18 cellular contexts compared by ENCODE assay signal in genomic region chr15:67145307-67145610, GRCh38.
A peak's percentile ranks its signal among the peaks of the same experiment; 100 is the strongest.
DNase-seq lines count a peak whose midpoint lies in the region; ATAC-seq, FAIRE-seq and TF ChIP-seq lines count a peak whose summit lies in the region.
"Had no signal": no experiment of that assay in that cellular context is flagged by ENCODE, and none has a peak within 500 bp of the region (broad histone marks: within the 10 kb centered on the region; RNA-seq: fewer than 3 reads in every experiment).

No MANE protein-coding gene starts in this region.

- H3K27ac ChIP-seq in A549 = peak overlapping the region; percentile 92
- no peak overlapping the region for H3K27ac ChIP-seq in HCT116 (ENCODE audit: low read depth, low read length)

- no peak for TF ChIP-seq EP300 in A549 (IDR thresholded peaks at IDR 0.05)

- CTCF ChIA-PET in A549 (lab: Yijun Ruan, JAX) (interaction anchor here (0.7 to 5.8 kb wide), 5 partner anchors 8 to 82 kb away, joined by 3 to 67 read pairs (median 4); no protein-coding TSS in a partner anchor), HCT116 (lab: Charles Lee) (no interaction called here)

- TF ChIP-seq POLR2A in A549 (IDR thresholded peaks at IDR 0.05; ENCODE audit: low read length) = no peak
- TF ChIP-seq POLR2A in HCT116 (IDR thresholded peaks at IDR 0.05; ENCODE audit: borderline replicate concordance, extremely low read depth, insufficient read depth, insufficient read length) = no peak

- BruUV-seq in HCT116 (replicated peaks; lab: Mats Ljungman, UMichigan) = no TSS peak

- no peak for TF ChIP-seq RAD21 in A549 (conservative IDR thresholded peaks at IDR 0.05 in 1 of 2, IDR thresholded peaks at IDR 0.05 in 1 of 2)
- TF ChIP-seq RAD21 in HCT116 (IDR thresholded peaks at IDR 0.05; ENCODE audit: low read depth) = no peak

- DNase-seq in A549 (ENCODE audit: low read depth in 1 of 2, low spot score in 1 of 2) (no peak), HCT116 (ENCODE audit: low read depth, low spot score) (no peak), neural crest cell (ENCODE audit: low read depth, low spot score) (no peak), DMS79 (lab: John Stamatoyannopoulos, UW) (no peak), NCI-H774 (lab: John Stamatoyannopoulos, UW) (no peak)
- DNase-seq: activated CD4-positive, CD25-positive, alpha-beta regulatory T cell; aorta; heart left ventricle; left colon; NCI-H1105 treated with DMSO at 0.1 percent for 48 hours; NCI-H526; SIG-M5; stimulated activated CD4-positive, alpha-beta T cell treated with anti-CD3 and anti-CD28 coated beads, Interleukin-15, amount 100 ng/mL, for 24 hours had no signal

- no peaks in the 10 kb centered on the region for H3K9me2 ChIP-seq in HCT116 (ENCODE audit: insufficient read depth)

- H3K9me3 Mint-ChIP-seq in brain (no peaks in the 10 kb centered on the region), neural crest cell (no peaks in the 10 kb centered on the region)

- H3K4me1 ChIP-seq in A549 (peaks cover 100% of the 10 kb centered on the region), HCT116 (ENCODE audit: control insufficient read depth in 1 of 2, insufficient read depth in 2 of 2, low read length in 2 of 2) (peaks cover 61 to 100% of the 10 kb centered on the region in 2 experiments)

- 67% methylated on average over 4 of the region's 4 CpGs for WGBS in A549 (ENCODE audit: missing lambda C conversion rate)

- TF ChIP-seq CTCF in A549 (IDR thresholded peaks at IDR 0.05) (no peak), HCT116 (IDR thresholded peaks at IDR 0.05 in 2 of 3, conservative IDR thresholded peaks at IDR 0.05 in 1 of 3; ENCODE audit: borderline replicate concordance in 1 of 3, insufficient read depth in 1 of 3, low read depth in 2 of 3, low read length in 2 of 3) (no peak), brain (conservative IDR thresholded peaks at IDR 0.05) (no peak), neural crest cell (conservative IDR thresholded peaks at IDR 0.05) (no peak)

- intact Hi-C loops in HCT116 (cut with micrococcal nuclease) = no loop called here

- H3K4me1 Mint-ChIP-seq in brain = peaks cover 96% of the 10 kb centered on the region
- peaks cover 93% of the 10 kb centered on the region for H3K4me1 Mint-ChIP-seq in neural crest cell

- H3K27ac Mint-ChIP-seq in brain = peak overlapping the region in 3 of 5 experiments; percentile 75 to 86 (median 84)
- no peak overlapping the region for H3K27ac Mint-ChIP-seq in neural crest cell (ENCODE audit: unreplicated experiment)

- H3K79me2 ChIP-seq in HCT116 (ENCODE audit: insufficient read depth, low read length) = peaks cover 95% of the 10 kb centered on the region

- no peaks in the 10 kb centered on the region for H3K27me3 ChIP-seq in HCT116 (ENCODE audit: insufficient read depth, low read length)
- H3K27me3 ChIP-seq: heart left ventricle had no signal

- no peaks in the 10 kb centered on the region for H4K20me1 ChIP-seq in HCT116 (ENCODE audit: insufficient read depth)

- H3K4me2 ChIP-seq in A549 (peak overlapping the region; percentile 80), HCT116 (ENCODE audit: low read length) (peak overlapping the region; percentile 70)

- RAD21 ChIA-PET in HCT116 (lab: Charles Lee; ENCODE audit: low non-redundant PET in 1 of 2, low total read pairs in 2 of 2, uncharacterized antibody in 2 of 2, unreplicated experiment in 2 of 2) = no interaction called here

- H3K27me3 Mint-ChIP-seq in brain = peaks cover 4% of the 10 kb centered on the region
- no peaks in the 10 kb centered on the region for H3K27me3 Mint-ChIP-seq in neural crest cell (ENCODE audit: low read depth)

- H3K36me3 Mint-ChIP-seq in brain (no peaks in the 10 kb centered on the region), neural crest cell (ENCODE audit: low read depth) (no peaks in the 10 kb centered on the region)

- H3K4me3 ChIP-seq in A549 (no peak overlapping the region), HCT116 (replicated peaks in 1 of 2; ENCODE audit: low read depth in 1 of 2, low read length in 2 of 2) (no peak overlapping the region)
- H3K4me3 ChIP-seq: heart left ventricle had no signal

- H3K4me3 Mint-ChIP-seq in brain (no peak overlapping the region), neural crest cell (peak overlapping the region; percentile 23)

- H2AFZ ChIP-seq in HCT116 (ENCODE audit: low read depth, low read length, poor library complexity, severe bottlenecking) = no peak overlapping the region

- no peaks in the 10 kb centered on the region for H3K36me3 ChIP-seq in HCT116 (ENCODE audit: control insufficient read depth in 1 of 2, insufficient read depth in 2 of 2, low read length in 2 of 2)
- H3K36me3 ChIP-seq: heart left ventricle had no signal

- ATAC-seq in A549 (no peak), HCT116 (no peak), GM18870 (IDR thresholded peaks at IDR 0.05; ENCODE audit: unreplicated experiment) (no peak), HG03521 (IDR thresholded peaks at IDR 0.05; ENCODE audit: unreplicated experiment) (no peak)
- ATAC-seq: heart left ventricle, left colon had no signal

- FAIRE-seq in A549 (lab: Jason Lieb, UNC) = no peak
- FAIRE-seq: H1, HTR-8/SVneo had no signal

- H3K9me3 ChIP-seq in A549 (no peaks in the 10 kb centered on the region), HCT116 (ENCODE audit: control insufficient read depth in 1 of 2, insufficient read depth in 1 of 2, low read depth in 1 of 2, low read length in 2 of 2) (no peaks in the 10 kb centered on the region)
- H3K9me3 ChIP-seq: heart left ventricle had no signal

- H3K9ac ChIP-seq in HCT116 (ENCODE audit: low read length) = peak overlapping the region; percentile 71

- POLR2A ChIA-PET in A549 (lab: Yijun Ruan, JAX) (interaction anchor here (1.1 kb wide), 1 partner anchor 17 kb away, joined by 5 read pairs; no protein-coding TSS in a partner anchor), HCT116 (lab: Charles Lee) (interaction anchor here (1.4 to 3.0 kb wide), 2 partner anchors 21 to 30 kb away, joined by 3 to 12 read pairs; no protein-coding TSS in a partner anchor)

TF ChIP-seq in A549, 52 proteins besides CTCF, POLR2A, EP300 and RAD21:
- TF ChIP-seq E2F6 (IDR thresholded peaks at IDR 0.05; ENCODE audit: borderline replicate concordance, low read depth) (no peak), POLR2AphosphoS2 (conservative IDR thresholded peaks at IDR 0.05; ENCODE audit: low read length) (no peak; the same call in 1 of the 2 replicates), MAZ (IDR thresholded peaks at IDR 0.05; ENCODE audit: borderline replicate concordance, low read depth, low read length) (no peak), SMC3 (IDR thresholded peaks at IDR 0.05) (no peak), MYC (IDR thresholded peaks at IDR 0.05; ENCODE audit: borderline replicate concordance, low read length) (no peak), ATOH8 (CRISPR knock-in tag; IDR thresholded peaks at IDR 0.05; ENCODE audit: low read depth) (no peak)

TF ChIP-seq in HCT116, 20 proteins besides CTCF, POLR2A, EP300 and RAD21:
- TF ChIP-seq CEBPB (IDR thresholded peaks at IDR 0.05; ENCODE audit: low read depth) (no peak), EGR1 (IDR thresholded peaks at IDR 0.05; ENCODE audit: low read depth) (no peak), FOSL1 (IDR thresholded peaks at IDR 0.05; ENCODE audit: low read depth) (no peak)
TF ChIP-seq in HCT116: peak in this region for 0.
